Comparison of ENCODE assay signal across 2 cellular contexts in genomic region chr19:17419154-17419490, GRCh38.
TF ChIP-seq lines count a peak whose summit lies in the region.

No MANE protein-coding gene starts in this region.

TF ChIP-seq in SK-N-SH, 30 proteins besides CTCF, POLR2A, EP300 and RAD21 (continued from another document):
- TF ChIP-seq IRF3 (IDR thresholded peaks at IDR 0.05; ENCODE audit: low read depth, low read length), result no peak
- TF ChIP-seq SIN3A (IDR thresholded peaks at IDR 0.05; ENCODE audit: borderline replicate concordance, low read depth, low read length), result no peak
- no peak for TF ChIP-seq MXI1 (IDR thresholded peaks at IDR 0.05; ENCODE audit: low read depth, low read length)
- TF ChIP-seq NRF1 (IDR thresholded peaks at IDR 0.05; ENCODE audit: low read depth, low read length), result no peak
- no peak for TF ChIP-seq REST (IDR thresholded peaks at IDR 0.05; ENCODE audit: low read depth, low read length)
- no peak for TF ChIP-seq RFX5 (IDR thresholded peaks at IDR 0.05; ENCODE audit: low read length)
- no peak for TF ChIP-seq FOXJ3 (CRISPR knock-in tag; IDR thresholded peaks at IDR 0.05)
- TF ChIP-seq JUND (IDR thresholded peaks at IDR 0.05), result no peak
- TF ChIP-seq GATA2 (CRISPR knock-in tag; IDR thresholded peaks at IDR 0.05), result no peak

TF ChIP-seq in SK-N-SH treated with all-trans-retinoic acid at 6 μM for 48 hours, 23 proteins besides CTCF, POLR2A, EP300 and RAD21 (continued from another document):
- TF ChIP-seq TSHZ2 (CRISPR knock-in tag; IDR thresholded peaks at IDR 0.05) (no peak), PATZ1 (CRISPR knock-in tag; IDR thresholded peaks at IDR 0.05; ENCODE audit: borderline replicate concordance) (no peak)
TF ChIP-seq in SK-N-SH treated with all-trans-retinoic acid at 6 μM for 48 hours: peak in this region for 0.
